11 cellular contexts compared by ENCODE assay signal in genomic region chr14:92546347-92547053, GRCh38. TPM values are rescaled to one million over a fixed set of nuclear protein-coding genes. Genes with fewer than 3 reads are reported as not detected.
DNase-seq lines count a peak whose midpoint lies in the region; ATAC-seq and TF ChIP-seq lines count a peak whose summit lies in the region.
"Had no signal": no experiment of that assay in that cellular context is flagged by ENCODE, and none has a peak within 500 bp of the region (broad histone marks: within the 10 kb centered on the region; RNA-seq: fewer than 3 reads in every experiment).

No MANE protein-coding gene starts in this region.

- peak; percentile 13 for DNase-seq in A673 (ENCODE audit: low spot score)
- peak; percentile 65 for DNase-seq in DMS53 treated with DMSO at 0.1 percent for 48 hours (lab: John Stamatoyannopoulos, UW; ENCODE audit: unreplicated experiment)
- peak; percentile 5 for DNase-seq in RKO (ENCODE audit: low spot score)
- peak; percentile 59 for DNase-seq in kidney tubule cell (ENCODE audit: low spot score)
- no peak for DNase-seq in activated effector memory CD4-positive, alpha-beta T cell treated with anti-CD3 and anti-CD28 coated beads, Interleukin-2, amount 50 U/mL, for 16 hours
- no peak for DNase-seq in cortex of kidney (lab: John Stamatoyannopoulos, UW)
- DNase-seq: effector CD8-positive, alpha-beta T cell; thyroid gland had no signal

- H3K4me1 ChIP-seq in A673 (ENCODE audit: insufficient read depth, low read length, poor library complexity, severe bottlenecking) = no peaks in the 10 kb centered on the region

- TF ChIP-seq CTCF in A673 (conservative IDR thresholded peaks at IDR 0.05; ENCODE audit: low read depth, low read length) = no peak

- H3K27ac ChIP-seq in A673 (ENCODE audit: low read depth, low read length, poor library complexity, severe bottlenecking) = no peak overlapping the region
- H3K27ac ChIP-seq: RWPE1, thyroid gland had no signal

- CTCF ChIA-PET in A673 (lab: Charles Lee) = no interaction called here

- no peaks in the 10 kb centered on the region for H3K9me3 ChIP-seq in A673 (ENCODE audit: low read depth, low read length, poor library complexity, severe bottlenecking)
- H3K9me3 ChIP-seq: thyroid gland had no signal

- intact Hi-C loops in A673 (cut with micrococcal nuclease; ENCODE audit: unreplicated experiment) = no loop called here

- POLR2A ChIA-PET in A673 (lab: Charles Lee; ENCODE audit: low non-redundant PET) = no interaction called here

- H3K4me3 ChIP-seq in A673 (ENCODE audit: low read depth, low read length, poor library complexity, severe bottlenecking) = no peak overlapping the region
- H3K4me3 ChIP-seq: thyroid gland had no signal

- no TSS peak for BruUV-seq in A673 (replicated peaks; lab: Mats Ljungman, UMichigan)

- H3K27me3 ChIP-seq in A673 (replicated peaks; ENCODE audit: insufficient read depth, low read depth, low read length, poor library complexity) = no peaks in the 10 kb centered on the region
- H3K27me3 ChIP-seq: thyroid gland had no signal

- H3K36me3 ChIP-seq in A673 (ENCODE audit: insufficient read depth, low read length, poor library complexity, severe bottlenecking) = no peaks in the 10 kb centered on the region
- H3K36me3 ChIP-seq: thyroid gland had no signal

- ATAC-seq in GM21423 (IDR thresholded peaks at IDR 0.05; ENCODE audit: unreplicated experiment) = no peak
- no peak for ATAC-seq in GM18870 (IDR thresholded peaks at IDR 0.05; ENCODE audit: unreplicated experiment)

RNA-seq across cellular contexts. Expression of gene RIN3, which starts 32.9 kb away (rescaled TPM):
- 2.4 and 2.5 TPM in 2 replicates for total RNA-seq in A673 (2021)

Comparison
In these comparisons a context has a peak if more than half of its experiments do, and no peak if none do; other contexts are left out.
1. DNase-seq: peak in A673 (single experiment), DMS53 treated with DMSO at 0.1 percent for 48 hours (single experiment), RKO (single experiment) and kidney tubule cell (single experiment); none in activated effector memory CD4-positive, alpha-beta T cell treated with anti-CD3 and anti-CD28 coated beads, Interleukin-2, amount 50 U/mL, for 16 hours (single experiment) and cortex of kidney (single experiment).